9 cellular contexts compared by ENCODE assay signal in the genomic region with DNA sequence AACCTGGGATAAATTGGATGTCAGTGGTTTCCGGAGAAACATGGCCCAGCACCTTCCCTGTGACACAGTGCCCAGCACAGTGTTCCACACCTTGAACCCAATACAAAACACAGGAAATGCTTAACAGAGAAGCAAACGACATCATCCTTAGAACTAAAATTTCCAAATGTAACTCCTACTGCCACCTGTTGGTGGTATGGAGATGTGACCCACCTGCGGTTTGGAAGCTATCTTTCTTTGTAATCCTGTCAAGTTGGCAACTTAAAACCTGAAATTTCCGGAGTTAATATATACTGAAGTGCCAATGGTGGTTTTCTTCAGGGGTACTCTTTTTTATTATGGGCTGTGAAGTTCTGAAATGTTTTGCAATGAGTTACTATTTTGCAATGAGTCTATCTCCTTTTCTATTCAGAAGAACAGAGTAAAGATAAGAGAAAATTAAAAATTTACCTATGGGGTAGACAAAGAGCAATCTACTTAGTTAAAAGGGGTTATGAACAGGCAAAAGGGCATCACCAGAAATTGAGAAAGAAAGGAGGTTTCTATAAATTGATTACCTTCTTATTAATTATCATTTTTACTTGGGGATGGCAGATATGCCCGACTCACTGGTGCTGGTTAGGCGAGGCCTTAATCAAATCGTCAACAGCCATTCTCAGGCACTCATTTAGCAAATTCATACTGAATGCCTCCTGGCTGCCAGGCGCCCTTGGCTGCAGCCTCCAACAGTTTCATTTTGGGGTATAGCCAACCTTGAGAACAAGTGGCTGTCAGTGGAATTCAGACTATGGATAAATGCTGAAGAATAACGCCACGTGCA.
A peak's percentile ranks its signal among the peaks of the same experiment; 100 is the strongest.
DNase-seq lines count a peak whose midpoint lies in the region; ATAC-seq and TF ChIP-seq lines count a peak whose summit lies in the region.
"Had no signal": no experiment of that assay in that cellular context is flagged by ENCODE, and none has a peak within 500 bp of the region (broad histone marks: within the 10 kb centered on the region; RNA-seq: fewer than 3 reads in every experiment).

No MANE protein-coding gene starts in this region.

- POLR2A ChIA-PET in activated CD4-positive, alpha-beta memory T cell treated with anti-CD3 and anti-CD28 coated beads, Interleukin-2, amount 10 ng/mL, durations not matched to agents 7 days and 5 days (lab: Charles Lee) = no interaction called here

- no peaks in the 10 kb centered on the region for H3K27me3 Mint-ChIP-seq in activated CD4-positive, alpha-beta memory T cell treated with anti-CD3 and anti-CD28 coated beads, Interleukin-2, amount 10 ng/mL, durations not matched to agents 7 days and 5 days

- H3K27ac ChIP-seq in ascending aorta = no peak overlapping the region

- DNase-seq in NCI-H187 treated with DMSO at 0.1 percent for 48 hours (lab: John Stamatoyannopoulos, UW) (peak; percentile 20), NCI-H187 (lab: John Stamatoyannopoulos, UW) (no peak), MV-4-11 (lab: John Stamatoyannopoulos, UW) (peak; percentile 66), ascending aorta (ENCODE audit: low spot score in 2 of 2) (no peak), medulla oblongata (ENCODE audit: extremely low spot score) (peak; percentile 64)
- no peak for DNase-seq in activated CD4-positive, alpha-beta memory T cell treated with anti-CD3 and anti-CD28 coated beads, Interleukin-2, amount 10 ng/mL, durations not matched to agents 7 days and 5 days

- no peak overlapping the region for H3K4me3 ChIP-seq in ascending aorta
- H3K4me3 ChIP-seq: mucosa of descending colon had no signal

- peak in 2 of 3 experiments; percentile 6 to 39 for TF ChIP-seq CTCF in ascending aorta (IDR thresholded peaks at IDR 0.05)

- peaks cover 6% of the 10 kb centered on the region for H3K9me3 Mint-ChIP-seq in activated CD4-positive, alpha-beta memory T cell treated with anti-CD3 and anti-CD28 coated beads, Interleukin-2, amount 10 ng/mL, durations not matched to agents 7 days and 5 days

- H3K4me1 ChIP-seq in ascending aorta = no peaks in the 10 kb centered on the region

- H3K4me1 Mint-ChIP-seq in activated CD4-positive, alpha-beta memory T cell treated with anti-CD3 and anti-CD28 coated beads, Interleukin-2, amount 10 ng/mL, durations not matched to agents 7 days and 5 days = no peaks in the 10 kb centered on the region

- no peaks in the 10 kb centered on the region for H3K36me3 ChIP-seq in ascending aorta

- H3K27ac Mint-ChIP-seq in activated CD4-positive, alpha-beta memory T cell treated with anti-CD3 and anti-CD28 coated beads, Interleukin-2, amount 10 ng/mL, durations not matched to agents 7 days and 5 days = no peak overlapping the region

- H3K9me3 ChIP-seq in ascending aorta = no peaks in the 10 kb centered on the region
- H3K9me3 ChIP-seq: mucosa of descending colon had no signal

- no peaks in the 10 kb centered on the region for H3K36me3 Mint-ChIP-seq in activated CD4-positive, alpha-beta memory T cell treated with anti-CD3 and anti-CD28 coated beads, Interleukin-2, amount 10 ng/mL, durations not matched to agents 7 days and 5 days (ENCODE audit: low read depth)

- intact Hi-C loops in ascending aorta (cut with DNase I) = no loop called here

- no peaks in the 10 kb centered on the region for H3K27me3 ChIP-seq in ascending aorta

- no peak for ATAC-seq in HG03378 (IDR thresholded peaks at IDR 0.05; ENCODE audit: unreplicated experiment)
- ATAC-seq in GM21515 (IDR thresholded peaks at IDR 0.05; ENCODE audit: unreplicated experiment) = no peak
- ATAC-seq: mucosa of descending colon had no signal

- CTCF ChIA-PET in activated CD4-positive, alpha-beta memory T cell treated with anti-CD3 and anti-CD28 coated beads, Interleukin-2, amount 10 ng/mL, durations not matched to agents 7 days and 5 days (lab: Charles Lee) = no interaction called here

- H3K4me3 Mint-ChIP-seq in activated CD4-positive, alpha-beta memory T cell treated with anti-CD3 and anti-CD28 coated beads, Interleukin-2, amount 10 ng/mL, durations not matched to agents 7 days and 5 days = no peak overlapping the region

Comparison
In these comparisons a context has a peak if more than half of its experiments do, and no peak if none do; other contexts are left out.
1. DNase-seq: peak in NCI-H187 treated with DMSO at 0.1 percent for 48 hours (single experiment), MV-4-11 (single experiment) and medulla oblongata (single experiment); none in NCI-H187 (0 of 2), ascending aorta (0 of 2) and activated CD4-positive, alpha-beta memory T cell treated with anti-CD3 and anti-CD28 coated beads, Interleukin-2, amount 10 ng/mL, durations not matched to agents 7 days and 5 days (single experiment).